1 cellular context compared by ENCODE assay signal in the genomic region with DNA sequence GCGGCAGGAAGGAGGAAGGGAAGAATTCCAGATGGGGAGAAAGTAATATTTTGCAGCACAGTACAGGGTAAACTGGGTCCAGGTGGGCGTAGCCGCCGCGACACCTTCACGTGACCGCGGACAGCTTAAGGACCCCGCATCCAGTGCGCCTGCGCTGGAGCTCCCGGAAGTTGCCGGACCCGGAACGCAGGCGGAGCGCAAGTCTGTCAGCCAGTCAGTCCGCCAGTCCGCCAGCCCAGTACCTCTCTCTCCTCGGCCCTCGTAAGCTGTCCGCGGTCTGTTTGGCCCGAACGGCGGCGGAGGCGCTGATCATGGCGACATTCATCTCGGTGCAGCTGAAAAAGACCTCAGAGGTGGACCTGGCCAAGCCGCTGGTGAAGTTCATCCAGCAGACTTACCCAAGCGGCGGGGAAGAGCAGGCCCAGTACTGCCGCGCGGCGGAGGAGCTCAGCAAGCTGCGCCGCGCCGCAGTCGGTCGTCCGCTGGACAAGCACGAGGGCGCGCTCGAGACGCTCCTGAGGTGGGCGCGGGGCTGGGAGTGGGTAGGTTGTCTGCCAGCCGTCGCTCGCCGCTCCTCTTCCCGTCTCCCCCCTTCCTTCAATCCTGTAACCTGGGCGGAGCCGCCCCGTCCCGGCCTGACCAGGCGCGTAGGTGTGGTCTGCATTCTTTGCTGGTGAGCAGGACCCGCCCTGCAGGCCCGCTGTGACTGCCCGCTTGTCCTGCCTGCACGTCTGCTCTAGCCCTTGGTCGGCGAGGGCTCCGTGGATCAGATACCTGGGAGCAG.
TF ChIP-seq lines count a peak whose summit lies in the region.

TSS of gene PDCD6IP (plus strand) at position 213 of the 784 bp plus-strand sequence. CDS start at position 312, 99 bp downstream.

TF ChIP-seq in K562, 482 proteins besides CTCF, POLR2A, EP300 and RAD21 (continued from another document and continues in another):
- TF ChIP-seq ETS2 (tag; IDR thresholded peaks at IDR 0.05; ENCODE audit: borderline replicate concordance, poor library complexity, severe bottlenecking) (no peak), HMBOX1 (IDR thresholded peaks at IDR 0.05) (peak; percentile 78; the same call in 1 of the 2 replicates), ETV5 (CRISPR knock-in tag; IDR thresholded peaks at IDR 0.05; ENCODE audit: low read depth) (peak; percentile 89), PTRF (tag; IDR thresholded peaks at IDR 0.05) (no peak), POLR2H (tag; IDR thresholded peaks at IDR 0.05; ENCODE audit: low read depth) (peak; percentile 86), DMBX1 (CRISPR knock-in tag; IDR thresholded peaks at IDR 0.05; ENCODE audit: borderline replicate concordance) (no peak; the same call in 1 of the 2 replicates), CREB5 (CRISPR knock-in tag; IDR thresholded peaks at IDR 0.05) (0 out of 2 replicates have a peak, but pooled peaks have one; percentile 48), TOE1 (IDR thresholded peaks at IDR 0.05; ENCODE audit: borderline replicate concordance) (peak; percentile 89; the same call in 1 of the 2 replicates), TOE1 (CRISPR knock-in tag; IDR thresholded peaks at IDR 0.05; ENCODE audit: borderline replicate concordance, low read depth) (peak; percentile 90; the same call in 1 of the 2 replicates), MEF2D (tag; conservative IDR thresholded peaks at IDR 0.05; ENCODE audit: low read depth) (0 out of 2 replicates have a peak, but pooled peaks have one; percentile 47), ZNF277 (CRISPR knock-in tag; IDR thresholded peaks at IDR 0.05; ENCODE audit: borderline replicate concordance) (no peak), PYGO2 (tag; IDR thresholded peaks at IDR 0.05) (no peak), NR2F6 (CRISPR knock-in tag; IDR thresholded peaks at IDR 0.05) (no peak), SMAD2 (IDR thresholded peaks at IDR 0.05; ENCODE audit: low read depth, low read length) (no peak), TAF1 (IDR thresholded peaks at IDR 0.05; ENCODE audit: control insufficient read depth, extremely low read depth, insufficient read depth, low read length, severe bottlenecking) (peak; percentile 92), NELFE (IDR thresholded peaks at IDR 0.05; ENCODE audit: insufficient read depth, insufficient read length) (no peak), SAFB2 (IDR thresholded peaks at IDR 0.05; ENCODE audit: borderline replicate concordance, low read depth, low read length, severe bottlenecking) (no peak), PBX2 (CRISPR knock-in tag; IDR thresholded peaks at IDR 0.05; ENCODE audit: low read depth) (no peak), PBX2 (tag; conservative IDR thresholded peaks at IDR 0.05; ENCODE audit: low read depth) (no peak), MCM5 (IDR thresholded peaks at IDR 0.05; ENCODE audit: low read depth) (no peak), AFF4 (CRISPR knock-in tag; IDR thresholded peaks at IDR 0.05) (peak; percentile 89), ELF1 (tag; IDR thresholded peaks at IDR 0.05) (peak; percentile 97), TAF7 (tag; IDR thresholded peaks at IDR 0.05) (peak; percentile 94), HNRNPL (IDR thresholded peaks at IDR 0.05; ENCODE audit: low read depth, low read length) (peak; percentile 74; the same call in 1 of the 2 replicates), TEAD1 (CRISPR knock-in tag; IDR thresholded peaks at IDR 0.05) (peak; percentile 64 to 98), SMARCC2 (IDR thresholded peaks at IDR 0.05; ENCODE audit: low read depth) (0 out of 2 replicates have a peak, but pooled peaks have one; percentile 44), ZNF644 (tag; IDR thresholded peaks at IDR 0.05; ENCODE audit: low read depth) (no peak), ZBTB5 (IDR thresholded peaks at IDR 0.05) (no peak), TRIM24 (IDR thresholded peaks at IDR 0.05) (peak in 1 of 2 experiments; percentile 82; a peak in 2 of 4 replicates)
- TF ChIP-seq, protein P1, sequence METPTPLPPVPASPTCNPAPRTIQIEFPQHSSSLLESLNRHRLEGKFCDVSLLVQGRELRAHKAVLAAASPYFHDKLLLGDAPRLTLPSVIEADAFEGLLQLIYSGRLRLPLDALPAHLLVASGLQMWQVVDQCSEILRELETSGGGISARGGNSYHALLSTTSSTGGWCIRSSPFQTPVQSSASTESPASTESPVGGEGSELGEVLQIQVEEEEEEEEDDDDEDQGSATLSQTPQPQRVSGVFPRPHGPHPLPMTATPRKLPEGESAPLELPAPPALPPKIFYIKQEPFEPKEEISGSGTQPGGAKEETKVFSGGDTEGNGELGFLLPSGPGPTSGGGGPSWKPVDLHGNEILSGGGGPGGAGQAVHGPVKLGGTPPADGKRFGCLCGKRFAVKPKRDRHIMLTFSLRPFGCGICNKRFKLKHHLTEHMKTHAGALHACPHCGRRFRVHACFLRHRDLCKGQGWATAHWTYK (CRISPR knock-in tag; IDR thresholded peaks at IDR 0.05) = peak; percentile 55; the same call in 1 of the 2 replicates
- TF ChIP-seq, protein P2, sequence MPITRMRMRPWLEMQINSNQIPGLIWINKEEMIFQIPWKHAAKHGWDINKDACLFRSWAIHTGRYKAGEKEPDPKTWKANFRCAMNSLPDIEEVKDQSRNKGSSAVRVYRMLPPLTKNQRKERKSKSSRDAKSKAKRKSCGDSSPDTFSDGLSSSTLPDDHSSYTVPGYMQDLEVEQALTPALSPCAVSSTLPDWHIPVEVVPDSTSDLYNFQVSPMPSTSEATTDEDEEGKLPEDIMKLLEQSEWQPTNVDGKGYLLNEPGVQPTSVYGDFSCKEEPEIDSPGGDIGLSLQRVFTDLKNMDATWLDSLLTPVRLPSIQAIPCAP (CRISPR knock-in tag; IDR thresholded peaks at IDR 0.05; ENCODE audit: borderline replicate concordance) = no peak; the same call in 1 of the 2 replicates
- TF ChIP-seq, protein P3, sequence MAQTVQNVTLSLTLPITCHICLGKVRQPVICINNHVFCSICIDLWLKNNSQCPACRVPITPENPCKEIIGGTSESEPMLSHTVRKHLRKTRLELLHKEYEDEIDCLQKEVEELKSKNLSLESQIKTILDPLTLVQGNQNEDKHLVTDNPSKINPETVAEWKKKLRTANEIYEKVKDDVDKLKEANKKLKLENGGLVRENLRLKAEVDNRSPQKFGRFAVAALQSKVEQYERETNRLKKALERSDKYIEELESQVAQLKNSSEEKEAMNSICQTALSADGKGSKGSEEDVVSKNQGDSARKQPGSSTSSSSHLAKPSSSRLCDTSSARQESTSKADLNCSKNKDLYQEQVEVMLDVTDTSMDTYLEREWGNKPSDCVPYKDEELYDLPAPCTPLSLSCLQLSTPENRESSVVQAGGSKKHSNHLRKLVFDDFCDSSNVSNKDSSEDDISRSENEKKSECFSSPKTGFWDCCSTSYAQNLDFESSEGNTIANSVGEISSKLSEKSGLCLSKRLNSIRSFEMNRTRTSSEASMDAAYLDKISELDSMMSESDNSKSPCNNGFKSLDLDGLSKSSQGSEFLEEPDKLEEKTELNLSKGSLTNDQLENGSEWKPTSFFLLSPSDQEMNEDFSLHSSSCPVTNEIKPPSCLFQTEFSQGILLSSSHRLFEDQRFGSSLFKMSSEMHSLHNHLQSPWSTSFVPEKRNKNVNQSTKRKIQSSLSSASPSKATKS (CRISPR knock-in tag; IDR thresholded peaks at IDR 0.05) = no peak
- TF ChIP-seq, protein P4, sequence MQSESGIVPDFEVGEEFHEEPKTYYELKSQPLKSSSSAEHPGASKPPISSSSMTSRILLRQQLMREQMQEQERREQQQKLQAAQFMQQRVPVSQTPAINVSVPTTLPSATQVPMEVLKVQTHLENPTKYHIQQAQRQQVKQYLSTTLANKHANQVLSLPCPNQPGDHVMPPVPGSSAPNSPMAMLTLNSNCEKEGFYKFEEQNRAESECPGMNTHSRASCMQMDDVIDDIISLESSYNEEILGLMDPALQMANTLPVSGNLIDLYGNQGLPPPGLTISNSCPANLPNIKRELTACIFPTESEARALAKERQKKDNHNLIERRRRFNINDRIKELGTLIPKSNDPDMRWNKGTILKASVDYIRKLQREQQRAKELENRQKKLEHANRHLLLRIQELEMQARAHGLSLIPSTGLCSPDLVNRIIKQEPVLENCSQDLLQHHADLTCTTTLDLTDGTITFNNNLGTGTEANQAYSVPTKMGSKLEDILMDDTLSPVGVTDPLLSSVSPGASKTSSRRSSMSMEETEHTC (IDR thresholded peaks at IDR 0.05) = peak; percentile 90; the same call in 1 of the 2 replicates
